ENCODE assay signal across 26 cellular contexts in genomic region chr6:95244749-95245148, GRCh38.
"Had no signal": no experiment of that assay in that cellular context is flagged by ENCODE, and none has a peak within 500 bp of the region (broad histone marks: within the 10 kb centered on the region; RNA-seq: fewer than 3 reads in every experiment).

No MANE protein-coding gene starts in this region.

- ATAC-seq: activated CD4-positive, alpha-beta T cell treated with anti-CD3 and anti-CD28 coated beads for 36 hours; activated T-cell treated with anti-CD3 and anti-CD28 coated beads, Interleukin-2, amount 50 U/mL, for 72 hours; T-helper 17 cell had no signal

- H3K27ac ChIP-seq: KMS-11, Peyer's patch, VCaP had no signal

- H3K36me3 ChIP-seq: Peyer's patch had no signal

- FAIRE-seq: TTC549 had no signal

- H3K9me3 ChIP-seq: Peyer's patch had no signal

- H3K4me3 ChIP-seq: Peyer's patch had no signal

- H3K27me3 ChIP-seq: Peyer's patch had no signal

- H3K4me1 ChIP-seq: Peyer's patch had no signal

- DNase-seq: activated CD4-positive, alpha-beta memory T cell treated with anti-CD3 and anti-CD28 coated beads, Interleukin-2, amount 10 ng/mL, durations not matched to agents 7 days and 5 days; activated CD4-positive, alpha-beta T cell treated with anti-CD3 and anti-CD28 coated beads for 36 hours; activated CD4-positive, alpha-beta T cell treated with anti-CD3 and anti-CD28 coated beads, Interleukin-2, amount 50 U/mL, for 1 hour; activated gamma-delta T cell treated with Interleukin-2 at 50 U/mL for 16 hours; activated naive CD4-positive, alpha-beta T cell treated with anti-CD3 and anti-CD28 coated beads, Interleukin-2, amount 10 ng/mL, durations not matched to agents 7 days and 5 days; activated naive CD8-positive, alpha-beta T cell treated with anti-CD3 and anti-CD28 coated beads for 36 hours; activated T-cell treated with anti-CD3 and anti-CD28 coated beads for 4 hours; activated T-cell treated with anti-CD3 and anti-CD28 coated beads, Interleukin-2, amount 50 U/mL, for 72 hours; anterior cingulate cortex; central memory CD4-positive, alpha-beta T cell; MM.1S; NCI-H1105; NCI-H1436; NCI-H187; NCI-H2081; NCI-H510A treated with DMSO at 0.1 percent for 48 hours; NCI-H69; NK-92 treated with Interleukin-12 subunit alpha and Interleukin-12 subunit beta, amount 100 ng/mL, for 24 hours; OCI-M1; Peyer's patch; SHP77 treated with DMSO at 0.1 percent for 48 hours; T-helper 17 cell; T1000 had no signal
